Comparison of ENCODE assay signal across 25 cellular contexts in genomic region chr14:79080040-79080439, GRCh38.
"Had no signal": no experiment of that assay in that cellular context is flagged by ENCODE, and none has a peak within 500 bp of the region (broad histone marks: within the 10 kb centered on the region; RNA-seq: fewer than 3 reads in every experiment).

No MANE protein-coding gene starts in this region.

- H3K36me3 ChIP-seq: gastrocnemius medialis, heart left ventricle, neutrophil, prostate gland, right atrium auricular region, stomach, thyroid gland had no signal

- H3K4me3 ChIP-seq: gastrocnemius medialis, heart left ventricle, hepatocyte, mucosa of descending colon, prostate gland, right atrium auricular region, smooth muscle cell, stomach, thyroid gland had no signal

- H3K27me3 ChIP-seq: gastrocnemius medialis, hepatocyte, neutrophil, right atrium auricular region, stomach, thyroid gland had no signal

- H3K27ac ChIP-seq: gastrocnemius medialis, heart left ventricle, hepatocyte, neutrophil, right atrium auricular region, stomach, thyroid gland had no signal

- DNase-seq: cortex of kidney; effector memory CD8-positive, alpha-beta T cell; erythroblast; gastrocnemius medialis; heart left ventricle; kidney; mesenchymal stem cell; mucosa of descending colon; naive B cell; stimulated activated CD4-positive, alpha-beta T cell treated with anti-CD3 and anti-CD28 coated beads, Interleukin-12 subunit alpha, Interleukin-12 subunit beta, amount 100 ng/mL, for 4 hours; stimulated activated CD4-positive, alpha-beta T cell treated with anti-CD3 and anti-CD28 coated beads, Interleukin-1b, Interleukin-23, amount 100 ng/mL, for 48 hours; stimulated activated CD4-positive, alpha-beta T cell treated with anti-CD3 and anti-CD28 coated beads, Interleukin-4, amount 100 ng/mL, for 1 hour; stimulated activated CD8-positive, alpha-beta memory T cell treated with anti-CD3 and anti-CD28 coated beads, Interleukin-4, amount 100 ng/mL, for 48 hours; stimulated activated naive CD4-positive, alpha-beta T cell; stomach; thyroid gland; trophoblast cell had no signal

- H3K9me3 ChIP-seq: gastrocnemius medialis, heart left ventricle, mucosa of descending colon, neutrophil, prostate gland, right atrium auricular region, stomach, thyroid gland had no signal

- H3K4me1 ChIP-seq: gastrocnemius medialis, heart left ventricle, right atrium auricular region, thyroid gland had no signal

- ATAC-seq: effector memory CD8-positive, alpha-beta T cell; gastrocnemius medialis; heart left ventricle; left lobe of liver; mucosa of descending colon; natural killer cell treated with Interleukin-12 subunit alpha and Interleukin-12 subunit beta and Interleukin-15 and Interleukin-18, amount 100 ng/mL, for 72 hours; sciatic nerve had no signal
